ENCODE assay signal across 8 cellular contexts in the genomic region with DNA sequence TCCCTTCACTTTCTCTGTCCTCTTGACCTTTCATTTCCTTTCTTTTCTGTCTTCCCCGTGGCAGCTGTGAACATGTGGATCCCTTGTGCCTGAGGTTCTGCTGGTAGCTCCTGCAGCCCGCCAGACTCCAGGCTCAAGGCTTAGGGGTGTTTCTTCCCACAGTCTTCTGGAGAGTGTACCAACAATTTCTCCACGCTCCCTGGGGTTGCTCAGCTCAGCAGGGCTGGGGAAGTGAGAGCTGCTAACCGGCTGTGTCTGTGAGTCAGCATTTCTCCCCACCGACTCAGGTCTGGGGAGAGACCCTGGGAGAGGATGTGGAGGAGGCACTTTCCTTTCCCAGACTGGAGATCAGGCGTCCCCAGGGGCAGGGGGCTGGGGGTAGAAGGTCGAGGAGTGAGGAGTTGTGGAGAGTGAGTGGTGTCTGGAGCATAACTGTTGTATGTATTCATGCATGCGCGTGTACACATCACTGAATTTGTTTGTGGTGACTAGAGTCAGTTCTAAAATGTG.
A peak's percentile ranks its signal among the peaks of the same experiment; 100 is the strongest.
DNase-seq lines count a peak whose midpoint lies in the region; ATAC-seq and TF ChIP-seq lines count a peak whose summit lies in the region.

No MANE protein-coding gene starts in this region.

- H3K27ac ChIP-seq in iPS-20b (ENCODE audit: low read length) = no peak overlapping the region

- H3K27ac Mint-ChIP-seq in stimulated activated memory B cell treated with anti-CD40 and anti-IgM and Interleukin-4, amounts not matched to agents 10 μg/mL and 1 μg/mL and 100 μg/mL, for 72 hours = peak overlapping the region; percentile 57

- no peaks in the 10 kb centered on the region for H3K36me3 Mint-ChIP-seq in stimulated activated memory B cell treated with anti-CD40 and anti-IgM and Interleukin-4, amounts not matched to agents 10 μg/mL and 1 μg/mL and 100 μg/mL, for 72 hours

- H3K27me3 Mint-ChIP-seq in stimulated activated memory B cell treated with anti-CD40 and anti-IgM and Interleukin-4, amounts not matched to agents 10 μg/mL and 1 μg/mL and 100 μg/mL, for 72 hours = no peaks in the 10 kb centered on the region

- H3K27me3 ChIP-seq in MG63 (no peaks in the 10 kb centered on the region), iPS-20b (ENCODE audit: insufficient read depth, low read length) (no peaks in the 10 kb centered on the region)

- no peak for TF ChIP-seq CTCF in GM10248 (IDR thresholded peaks at IDR 0.05; ENCODE audit: control extremely low read depth, extremely low read depth, low read depth, missing control alignments)

- peak overlapping the region; percentile 17; the same call in 1 of the 2 replicates for H3K4me3 ChIP-seq in MG63
- peak overlapping the region; percentile 13; the same call in 1 of the 2 replicates for H3K4me3 ChIP-seq in iPS-20b (ENCODE audit: low read length)

- peaks cover 5% of the 10 kb centered on the region; the same call in 1 of the 2 replicates for H3K4me1 ChIP-seq in iPS-20b (ENCODE audit: insufficient read depth, low read length)

- POLR2A ChIA-PET in GM10248 (lab: Yijun Ruan, JAX) = no interaction called here

- H3K36me3 ChIP-seq in MG63 (no peaks in the 10 kb centered on the region), iPS-20b (ENCODE audit: insufficient read depth, low read depth, low read length) (no peaks in the 10 kb centered on the region)

- DNase-seq in GM10248 (ENCODE audit: extremely low spot score) (peak; percentile 40), MG63 (peak; percentile 81), astrocyte of the hippocampus (ENCODE audit: low read depth, low spot score) (peak; percentile 88), amniotic stem cell (lab: John Stamatoyannopoulos, UW) (no peak), mesenteric fat pad (ENCODE audit: low spot score) (no peak)
- no peak for DNase-seq in activated naive CD4-positive, alpha-beta T cell (lab: John Stamatoyannopoulos, UW)

- H3K9me3 ChIP-seq in MG63 (peaks cover 9% of the 10 kb centered on the region), iPS-20b (ENCODE audit: insufficient read depth, low read depth, low read length) (0 out of 2 replicates have a peak, but pooled peaks cover 9% of the 10 kb centered on the region)

- peak overlapping the region; percentile 77 for H3K4me3 Mint-ChIP-seq in stimulated activated memory B cell treated with anti-CD40 and anti-IgM and Interleukin-4, amounts not matched to agents 10 μg/mL and 1 μg/mL and 100 μg/mL, for 72 hours

- H3K9ac ChIP-seq in iPS-20b (ENCODE audit: low read depth, low read length) = peak overlapping the region; percentile 33; the same call in 1 of the 2 replicates

- peak; percentile 87 for ATAC-seq in stimulated activated memory B cell treated with anti-CD40 and anti-IgM and Interleukin-4, amounts not matched to agents 10 μg/mL and 1 μg/mL and 100 μg/mL, for 72 hours

- H3K4me1 Mint-ChIP-seq in stimulated activated memory B cell treated with anti-CD40 and anti-IgM and Interleukin-4, amounts not matched to agents 10 μg/mL and 1 μg/mL and 100 μg/mL, for 72 hours = peaks cover 11% of the 10 kb centered on the region

- CTCF ChIA-PET in GM10248 (lab: Yijun Ruan, JAX) = no interaction called here

- no peaks in the 10 kb centered on the region for H3K9me3 Mint-ChIP-seq in stimulated activated memory B cell treated with anti-CD40 and anti-IgM and Interleukin-4, amounts not matched to agents 10 μg/mL and 1 μg/mL and 100 μg/mL, for 72 hours

Comparison
In these comparisons a context has a peak if more than half of its experiments do, and no peak if none do; other contexts are left out.
1. DNase-seq: peak in GM10248 (single experiment), MG63 (single experiment) and astrocyte of the hippocampus (single experiment); none in amniotic stem cell (single experiment), activated naive CD4-positive, alpha-beta T cell (0 of 4) and mesenteric fat pad (single experiment).